Comparison of ENCODE assay signal across 16 cellular contexts in genomic region chr4:155007660-155008176, GRCh38.
"Had no signal": no experiment of that assay in that cellular context is flagged by ENCODE, and none has a peak within 500 bp of the region (broad histone marks: within the 10 kb centered on the region; RNA-seq: fewer than 3 reads in every experiment).

No MANE protein-coding gene starts in this region.

- H3K4me2 ChIP-seq: hepatocyte had no signal

- ATAC-seq: right cardiac atrium; stimulated activated effector memory CD8-positive, alpha-beta T cell treated with anti-CD3 and anti-CD28 coated beads, Interleukin-12 subunit alpha, Interleukin-12 subunit beta, amount 100 ng/mL, for 72 hours had no signal

- H3K9me3 ChIP-seq: adrenal gland, colonic mucosa, neutrophil, tibial nerve, vagina had no signal

- H3K79me2 ChIP-seq: hepatocyte had no signal

- H3K27me3 ChIP-seq: adrenal gland, colonic mucosa, hepatocyte, neutrophil, tibial nerve, vagina had no signal

- H3K36me3 ChIP-seq: adrenal gland, colonic mucosa, neutrophil, tibial nerve, vagina, WERI-Rb-1 had no signal

- H3K4me1 ChIP-seq: adrenal gland, colonic mucosa, tibial nerve, vagina had no signal

- H2AFZ ChIP-seq: hepatocyte had no signal

- H3K27ac ChIP-seq: adrenal gland, colonic mucosa, hepatocyte, neutrophil, tibial nerve, vagina, WERI-Rb-1 had no signal

- H3K4me3 ChIP-seq: adrenal gland, colonic mucosa, hepatocyte, lung, tibial nerve, vagina had no signal

- DNase-seq: activated CD4-positive, alpha-beta T cell treated with anti-CD3 and anti-CD28 coated beads for 4 hours; activated naive CD4-positive, alpha-beta T cell; adrenal gland; colonic mucosa; effector CD4-positive, alpha-beta T cell; midbrain; naive B cell; right cardiac atrium; SW 1271; WERI-Rb-1 had no signal
